Comparison of ENCODE assay signal across 20 cellular contexts in the genomic region with DNA sequence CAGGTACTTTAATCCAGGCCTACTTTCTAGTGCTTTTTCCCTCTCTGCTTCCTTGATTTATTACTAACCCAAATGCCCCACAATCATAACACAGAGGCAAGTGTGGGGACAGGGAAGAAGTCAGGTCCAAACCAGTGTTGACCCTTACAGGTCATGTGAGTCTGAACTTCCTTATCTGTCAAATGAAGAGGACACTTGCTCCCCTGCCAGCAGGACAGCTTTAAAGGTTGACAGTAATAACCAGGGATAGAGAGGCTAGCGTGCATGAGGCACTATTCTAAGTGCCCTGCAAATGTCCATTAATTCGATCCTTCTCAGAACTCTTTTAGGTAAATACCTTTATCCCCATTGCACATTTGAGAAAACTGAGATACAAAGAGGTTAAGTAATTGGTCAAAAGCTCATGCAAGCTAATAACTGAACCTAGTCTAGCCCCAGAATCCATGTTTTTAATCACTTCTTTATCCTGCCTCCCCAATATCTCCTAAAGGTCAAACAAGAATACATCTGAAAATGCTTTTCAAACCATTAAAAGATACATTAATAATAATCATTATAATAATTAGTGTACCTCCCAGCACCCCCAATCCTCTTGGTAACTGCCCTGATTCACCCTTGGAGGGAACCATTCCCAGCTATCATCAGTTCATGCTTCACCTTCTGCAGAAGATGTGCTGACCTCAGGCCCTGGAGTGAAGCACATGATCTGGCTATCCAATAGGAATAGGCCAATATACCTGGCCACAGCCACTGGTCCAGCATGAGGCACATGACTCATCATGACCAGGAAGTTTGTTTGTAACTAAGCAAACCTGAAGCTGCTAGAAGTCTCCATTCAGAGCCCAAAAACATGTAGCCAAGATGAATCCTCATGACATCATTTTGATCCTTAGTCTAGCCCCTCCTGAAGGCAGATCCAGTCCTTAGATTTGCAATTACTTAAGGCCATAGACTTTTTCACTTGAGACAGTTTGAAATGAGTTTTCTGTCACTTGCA. TPM values are rescaled to one million over a fixed set of nuclear protein-coding genes. Genes with fewer than 3 reads are reported as not detected.
DNase-seq lines count a peak whose midpoint lies in the region; ATAC-seq, FAIRE-seq and TF ChIP-seq lines count a peak whose summit lies in the region.
"Had no signal": no experiment of that assay in that cellular context is flagged by ENCODE, and none has a peak within 500 bp of the region (broad histone marks: within the 10 kb centered on the region; RNA-seq: fewer than 3 reads in every experiment).

No MANE protein-coding gene starts in this region.

- DNase-seq in Caco-2 (peak; percentile 47 to 63), HTR-8/SVneo (ENCODE audit: insufficient read length, low spot score) (no peak), body of pancreas (no peak), NCI-H1417 treated with DMSO at 0.1 percent for 48 hours (lab: John Stamatoyannopoulos, UW) (no peak), spleen (no peak), HK-2 (ENCODE audit: unreplicated experiment) (no peak)
- no peak for DNase-seq in activated naive CD8-positive, alpha-beta T cell treated with anti-CD3 and anti-CD28 coated beads, Interleukin-2, amount 50 U/mL, for 24 hours
- DNase-seq: activated CD4-positive, alpha-beta T cell treated with anti-CD3 and anti-CD28 coated beads, Interleukin-2, amount 10 ng/mL, durations not matched to agents 24 days and 14 days; activated naive CD4-positive, alpha-beta T cell treated with anti-CD3 and anti-CD28 coated beads for 36 hours; dermis blood vessel endothelial cell; DMS153; H7; NCI-H187; NCI-H446; posterior cingulate gyrus; T-helper 9 cell had no signal

- peaks cover 55% of the 10 kb centered on the region for H3K4me1 Mint-ChIP-seq in Caco-2 (ENCODE audit: low read depth, unreplicated experiment)
- peaks cover 39% of the 10 kb centered on the region for H3K4me1 Mint-ChIP-seq in activated naive CD8-positive, alpha-beta T cell treated with anti-CD3 and anti-CD28 coated beads, Interleukin-2, amount 50 U/mL, for 24 hours

- CTCF ChIA-PET in Caco-2 (lab: Charles Lee): interaction anchor here (0.8 kb wide), 1 partner anchor 16 kb away, joined by 3 read pairs; no protein-coding TSS in a partner anchor

- H3K27ac Mint-ChIP-seq in Caco-2 (ENCODE audit: unreplicated experiment): no peak overlapping the region
- H3K27ac Mint-ChIP-seq in activated naive CD8-positive, alpha-beta T cell treated with anti-CD3 and anti-CD28 coated beads, Interleukin-2, amount 50 U/mL, for 24 hours: no peak overlapping the region
- H3K27ac Mint-ChIP-seq: activated CD4-positive, alpha-beta T cell treated with anti-CD3 and anti-CD28 coated beads, Interleukin-2, amount 10 ng/mL, durations not matched to agents 24 days and 14 days; activated naive CD4-positive, alpha-beta T cell treated with anti-CD3 and anti-CD28 coated beads for 36 hours; natural killer cell treated with Interleukin-12 subunit alpha and Interleukin-12 subunit beta and Interleukin-15 and Interleukin-18, amount 100 ng/mL, for 72 hours had no signal

- ATAC-seq in body of pancreas: peak; percentile 38
- ATAC-seq in activated naive CD8-positive, alpha-beta T cell treated with anti-CD3 and anti-CD28 coated beads, Interleukin-2, amount 50 U/mL, for 24 hours: no peak
- ATAC-seq: natural killer cell treated with Interleukin-12 subunit alpha and Interleukin-12 subunit beta and Interleukin-15 and Interleukin-18, amount 100 ng/mL, for 72 hours had no signal

- H3K9me3 Mint-ChIP-seq in Caco-2 (ENCODE audit: unreplicated experiment): no peaks in the 10 kb centered on the region
- no peaks in the 10 kb centered on the region for H3K9me3 Mint-ChIP-seq in activated naive CD8-positive, alpha-beta T cell treated with anti-CD3 and anti-CD28 coated beads, Interleukin-2, amount 50 U/mL, for 24 hours
- H3K9me3 Mint-ChIP-seq: activated CD4-positive, alpha-beta T cell treated with anti-CD3 and anti-CD28 coated beads, Interleukin-2, amount 10 ng/mL, durations not matched to agents 24 days and 14 days; activated naive CD4-positive, alpha-beta T cell treated with anti-CD3 and anti-CD28 coated beads for 36 hours; natural killer cell treated with Interleukin-12 subunit alpha and Interleukin-12 subunit beta and Interleukin-15 and Interleukin-18, amount 100 ng/mL, for 72 hours had no signal

- TF ChIP-seq POLR2A in body of pancreas (IDR thresholded peaks at IDR 0.05) (no peak), spleen (IDR thresholded peaks at IDR 0.05) (no peak)

- TF ChIP-seq RAD21 in liver (IDR thresholded peaks at IDR 0.05): peak; percentile 39 to 60

- H3K27me3 ChIP-seq in Caco-2 (replicated peaks; ENCODE audit: control insufficient read depth, insufficient read depth, low read length): no peaks in the 10 kb centered on the region
- H3K27me3 ChIP-seq in body of pancreas: no peaks in the 10 kb centered on the region
- no peaks in the 10 kb centered on the region for H3K27me3 ChIP-seq in liver (ENCODE audit: control insufficient read depth in 4 of 4, insufficient read depth in 4 of 4, low read length in 3 of 4)
- no peaks in the 10 kb centered on the region for H3K27me3 ChIP-seq in spleen (replicated peaks in 1 of 7)

- TF ChIP-seq CTCF in Caco-2 (IDR thresholded peaks at IDR 0.05; ENCODE audit: insufficient read depth in 1 of 2, low read depth in 1 of 2, low read length in 1 of 2, severe bottlenecking in 1 of 2, unreplicated experiment in 1 of 2): no peak
- no peak for TF ChIP-seq CTCF in body of pancreas (IDR thresholded peaks at IDR 0.05)
- no peak for TF ChIP-seq CTCF in liver (IDR thresholded peaks at IDR 0.05; ENCODE audit: low read depth, low read length, missing input control)
- no peak for TF ChIP-seq CTCF in spleen (IDR thresholded peaks at IDR 0.05 in 8 of 11, conservative IDR thresholded peaks at IDR 0.05 in 3 of 11)

- H3K4me1 ChIP-seq in Caco-2 (peaks cover 60% of the 10 kb centered on the region), body of pancreas (peaks cover 55% of the 10 kb centered on the region), liver (ENCODE audit: control insufficient read depth in 4 of 4, insufficient read depth in 4 of 4, low read length in 3 of 4) (peaks cover 7 to 50% (median 43%) of the 10 kb centered on the region in 4 donors), spleen (peaks cover 16 to 48% (median 36%) of the 10 kb centered on the region in 6 donors)

- H3K4me3 Mint-ChIP-seq in Caco-2 (ENCODE audit: unreplicated experiment): no peak overlapping the region
- no peak overlapping the region for H3K4me3 Mint-ChIP-seq in activated naive CD8-positive, alpha-beta T cell treated with anti-CD3 and anti-CD28 coated beads, Interleukin-2, amount 50 U/mL, for 24 hours
- H3K4me3 Mint-ChIP-seq: activated CD4-positive, alpha-beta T cell treated with anti-CD3 and anti-CD28 coated beads, Interleukin-2, amount 10 ng/mL, durations not matched to agents 24 days and 14 days; activated naive CD4-positive, alpha-beta T cell treated with anti-CD3 and anti-CD28 coated beads for 36 hours; natural killer cell treated with Interleukin-12 subunit alpha and Interleukin-12 subunit beta and Interleukin-15 and Interleukin-18, amount 100 ng/mL, for 72 hours had no signal

- POLR2A ChIA-PET in Caco-2 (lab: Charles Lee): no interaction called here

- BruUV-seq in Caco-2 (replicated peaks; lab: Mats Ljungman, UMichigan): no TSS peak

- H3K27ac ChIP-seq in body of pancreas (peak overlapping the region in 2 of 4 donors; percentile 3 to 10), liver (ENCODE audit: low read depth in 1 of 2, low read length in 2 of 2) (peak overlapping the region; percentile 55 to 59), spleen (no peak overlapping the region)
- H3K27ac ChIP-seq: SK-N-MC had no signal

- intact Hi-C loops in Caco-2 (cut with micrococcal nuclease; ENCODE audit: unreplicated experiment): no loop called here
- intact Hi-C loops in body of pancreas (cut with DNase I): no loop called here
- intact Hi-C loops in spleen (cut with DNase I; ENCODE audit: low total_unique reads): no loop called here

- H3K36me3 ChIP-seq in Caco-2 (ENCODE audit: control insufficient read depth, insufficient read depth, low read length): no peaks in the 10 kb centered on the region; the same call in 1 of the 2 replicates
- H3K36me3 ChIP-seq in body of pancreas (replicated peaks in 1 of 2; ENCODE audit: insufficient read depth in 1 of 2, low read depth in 2 of 2): no peaks in the 10 kb centered on the region
- H3K36me3 ChIP-seq in liver (ENCODE audit: control insufficient read depth in 4 of 4, insufficient read depth in 3 of 4, low read depth in 1 of 4, low read length in 3 of 4): peaks cover 0 to 2% (median 0%) of the 10 kb centered on the region in 4 donors
- H3K36me3 ChIP-seq in spleen: peaks cover 0 to 24% (median 0%) of the 10 kb centered on the region in 6 donors

- H3K9ac ChIP-seq in liver (ENCODE audit: low read depth in 1 of 2, low read length in 2 of 2): no peak overlapping the region

- FAIRE-seq in HTR-8/SVneo (lab: Jason Lieb, UNC): peak; percentile 13

- no peaks in the 10 kb centered on the region for H3K9me3 ChIP-seq in Caco-2
- no peaks in the 10 kb centered on the region for H3K9me3 ChIP-seq in body of pancreas
- no peaks in the 10 kb centered on the region for H3K9me3 ChIP-seq in liver (ENCODE audit: control insufficient read depth in 4 of 4, low read length in 3 of 4)
- no peaks in the 10 kb centered on the region for H3K9me3 ChIP-seq in spleen

- no peak overlapping the region for H3K4me3 ChIP-seq in Caco-2 (ENCODE audit: low read depth, low read length)
- no peak overlapping the region for H3K4me3 ChIP-seq in body of pancreas
- no peak overlapping the region for H3K4me3 ChIP-seq in liver (ENCODE audit: low read depth in 1 of 3, low read length in 3 of 3)
- H3K4me3 ChIP-seq in spleen: no peak overlapping the region
- H3K4me3 ChIP-seq: SK-N-MC, smooth muscle cell had no signal

- 95 to 97% methylated on average over 2 of the region's 2 CpGs for WGBS in body of pancreas, 2 donors
- 39% methylated on average over 2 of the region's 2 CpGs for WGBS in liver
- 91 to 98% (median 95%) methylated on average over 2 of the region's 2 CpGs for WGBS in spleen, 5 donors

- H3K36me3 Mint-ChIP-seq in Caco-2 (ENCODE audit: insufficient read depth, unreplicated experiment): peaks cover 9% of the 10 kb centered on the region
- peaks cover 29% of the 10 kb centered on the region for H3K36me3 Mint-ChIP-seq in activated naive CD8-positive, alpha-beta T cell treated with anti-CD3 and anti-CD28 coated beads, Interleukin-2, amount 50 U/mL, for 24 hours (ENCODE audit: low read depth)
- H3K36me3 Mint-ChIP-seq: natural killer cell treated with Interleukin-12 subunit alpha and Interleukin-12 subunit beta and Interleukin-15 and Interleukin-18, amount 100 ng/mL, for 72 hours had no signal

- H3K27me3 Mint-ChIP-seq in Caco-2 (ENCODE audit: insufficient read depth, unreplicated experiment): no peaks in the 10 kb centered on the region
- no peaks in the 10 kb centered on the region for H3K27me3 Mint-ChIP-seq in activated naive CD8-positive, alpha-beta T cell treated with anti-CD3 and anti-CD28 coated beads, Interleukin-2, amount 50 U/mL, for 24 hours
- H3K27me3 Mint-ChIP-seq: activated CD4-positive, alpha-beta T cell treated with anti-CD3 and anti-CD28 coated beads, Interleukin-2, amount 10 ng/mL, durations not matched to agents 24 days and 14 days; natural killer cell treated with Interleukin-12 subunit alpha and Interleukin-12 subunit beta and Interleukin-15 and Interleukin-18, amount 100 ng/mL, for 72 hours had no signal

RNA-seq across cellular contexts. Expression of gene SGMS1, which starts 40.7 kb away (rescaled TPM):
- total RNA-seq in Caco-2 (2022): 30.5 and 34.8 TPM in 2 replicates
- 10 to 100 TPM; 46.2 to 68.9 TPM for total RNA-seq in body of pancreas
- 10 to 100 TPM; 31.9 to 98.2 TPM for total RNA-seq in liver
- polyA plus RNA-seq in liver: 10 to 100 TPM in 1 of 2 donors, 1 to 10 TPM in 1; 6.8 to 10.4 TPM
- 10 to 100 TPM; 29.0 to 84.3 (median 39.5) TPM for total RNA-seq in spleen
- 1 to 10 TPM; 5.9 to 7.3 (median 6.6) TPM for polyA plus RNA-seq in spleen

Comparison
In these comparisons a context has a peak if more than half of its experiments do, and no peak if none do; other contexts are left out.
1. DNase-seq: peak in Caco-2 (2 of 2); none in HTR-8/SVneo (single experiment), body of pancreas (0 of 4), NCI-H1417 treated with DMSO at 0.1 percent for 48 hours (single experiment), spleen (single experiment), HK-2 (single experiment) and activated naive CD8-positive, alpha-beta T cell treated with anti-CD3 and anti-CD28 coated beads, Interleukin-2, amount 50 U/mL, for 24 hours (single experiment).
2. H3K27ac ChIP-seq: peak in liver (2 of 2); none in spleen (0 of 8).